Comparison of ENCODE assay signal across 19 cellular contexts in the genomic region with DNA sequence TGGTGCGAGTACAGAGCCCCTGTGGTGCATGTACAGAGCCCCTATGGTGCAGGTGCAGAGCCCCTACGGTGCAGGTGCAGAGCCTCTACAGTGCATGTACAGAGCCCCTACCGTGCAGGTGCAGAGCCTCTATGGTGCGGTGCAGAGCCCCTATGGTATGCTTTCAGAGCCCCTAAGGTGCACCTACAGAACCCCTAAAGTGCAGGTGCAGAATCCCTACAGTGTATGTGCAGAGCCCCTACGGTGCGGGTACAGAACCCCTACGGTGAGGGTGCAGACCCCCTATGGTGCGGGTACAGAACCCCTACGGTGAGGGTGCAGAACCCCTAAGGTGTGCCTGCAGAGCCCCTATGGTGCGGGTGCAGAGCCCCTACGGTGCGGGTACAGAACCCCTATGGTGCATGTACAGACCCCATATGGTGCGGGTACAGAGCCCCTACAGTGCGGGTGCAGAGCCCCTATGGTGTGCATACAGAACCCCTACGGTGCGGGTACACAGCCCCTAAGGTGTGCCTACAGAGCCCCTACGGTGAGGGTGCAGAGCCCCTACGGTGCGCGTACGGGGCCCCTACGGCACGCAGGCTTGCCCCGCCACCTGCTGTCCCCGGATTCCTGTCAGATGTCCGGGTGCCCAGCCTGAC.
"Had no signal": no experiment of that assay in that cellular context is flagged by ENCODE, and none has a peak within 500 bp of the region (broad histone marks: within the 10 kb centered on the region; RNA-seq: fewer than 3 reads in every experiment).

No MANE protein-coding gene starts in this region.

- H3K9me3 ChIP-seq: colonic mucosa, heart left ventricle, neutrophil, spleen, suprapubic skin, thyroid gland, vagina had no signal

- H3K36me3 Mint-ChIP-seq: type B pancreatic cell had no signal

- DNase-seq: colonic mucosa; effector CD4-positive, alpha-beta T cell; heart left ventricle; hippocampal formation; left colon; mammary epithelial cell; naive thymus-derived CD4-positive, alpha-beta T cell; nephron progenitor cell; spleen; stimulated activated CD4-positive, alpha-beta T cell treated with anti-CD3 and anti-CD28 coated beads, Interleukin-15, amount 100 ng/mL, for 24 hours; stimulated activated CD4-positive, alpha-beta T cell treated with anti-CD3 and anti-CD28 coated beads, Interleukin-1b, Interleukin-23, amount 100 ng/mL, for 48 hours; stimulated activated CD4-positive, alpha-beta T cell treated with anti-CD3 and anti-CD28 coated beads, Interleukin-4, amount 100 ng/mL, for 24 hours; stimulated activated naive B cell treated with anti-CD40 and anti-IgM and Interleukin-4, amounts not matched to agents 10 μg/mL and 1 μg/mL and 100 μg/mL, for 72 hours; thyroid gland had no signal

- H3K4me3 Mint-ChIP-seq: naive thymus-derived CD4-positive, alpha-beta T cell; nephron progenitor cell; stimulated activated naive B cell treated with anti-CD40 and anti-IgM and Interleukin-4, amounts not matched to agents 10 μg/mL and 1 μg/mL and 100 μg/mL, for 72 hours; type B pancreatic cell had no signal

- H3K27me3 Mint-ChIP-seq: naive thymus-derived CD4-positive, alpha-beta T cell; stimulated activated naive B cell treated with anti-CD40 and anti-IgM and Interleukin-4, amounts not matched to agents 10 μg/mL and 1 μg/mL and 100 μg/mL, for 72 hours; type B pancreatic cell had no signal

- H3K4me3 ChIP-seq: colonic mucosa, heart left ventricle, spleen, suprapubic skin, thyroid gland, vagina had no signal

- H3K27ac Mint-ChIP-seq: naive thymus-derived CD4-positive, alpha-beta T cell; nephron progenitor cell; stimulated activated naive B cell treated with anti-CD40 and anti-IgM and Interleukin-4, amounts not matched to agents 10 μg/mL and 1 μg/mL and 100 μg/mL, for 72 hours; type B pancreatic cell had no signal

- H3K27me3 ChIP-seq: colonic mucosa, heart left ventricle, neutrophil, spleen, suprapubic skin, thyroid gland, vagina had no signal

- H3K4me1 ChIP-seq: colonic mucosa, thyroid gland had no signal

- H3K36me3 ChIP-seq: colonic mucosa, heart left ventricle, neutrophil, suprapubic skin, thyroid gland, vagina had no signal

- H3K9me3 Mint-ChIP-seq: stimulated activated naive B cell treated with anti-CD40 and anti-IgM and Interleukin-4, amounts not matched to agents 10 μg/mL and 1 μg/mL and 100 μg/mL, for 72 hours; type B pancreatic cell had no signal

- H3K27ac ChIP-seq: colonic mucosa, heart left ventricle, neutrophil, spleen, suprapubic skin, thyroid gland, vagina had no signal

- ATAC-seq: left colon; naive thymus-derived CD4-positive, alpha-beta T cell; sciatic nerve; stimulated activated naive B cell treated with anti-CD40 and anti-IgM and Interleukin-4, amounts not matched to agents 10 μg/mL and 1 μg/mL and 100 μg/mL, for 72 hours had no signal
